In genomic region chr1:69138172-69138571, GRCh38 we compare ENCODE assay signal across 25 cellular contexts.
"Had no signal": no experiment of that assay in that cellular context is flagged by ENCODE, and none has a peak within 500 bp of the region (broad histone marks: within the 10 kb centered on the region; RNA-seq: fewer than 3 reads in every experiment).

No MANE protein-coding gene starts in this region.

- H3K4me1 ChIP-seq: left lung, lower lobe of right lung, pancreas, prostate gland, suprapubic skin, tibial nerve, uterus had no signal

- FAIRE-seq: islet of Langerhans, kidney, pancreas had no signal

- H3K4me3 ChIP-seq: left lung, lower lobe of right lung, pancreas, prostate gland, skin epidermis, suprapubic skin, thoracic aorta, tibial nerve, uterus had no signal

- DNase-seq: immature natural killer cell; kidney; left colon; left lung; lower lobe of right lung; mammary epithelial cell; mesenchymal stem cell; naive thymus-derived CD8-positive, alpha-beta T cell; pancreas; posterior cingulate gyrus; retina; right cardiac atrium; stimulated activated CD4-positive, alpha-beta T cell treated with anti-CD3 and anti-CD28 coated beads, Interleukin-12 subunit alpha, Interleukin-12 subunit beta, amount 100 ng/mL, for 4 hours; stimulated activated CD4-positive, alpha-beta T cell treated with anti-CD3 and anti-CD28 coated beads, Interleukin-15, amount 100 ng/mL, for 24 hours; stimulated activated CD4-positive, alpha-beta T cell treated with anti-CD3 and anti-CD28 coated beads, Interleukin-2, amount 100 ng/mL, for 24 hours; stimulated activated CD4-positive, alpha-beta T cell treated with anti-CD3 and anti-CD28 coated beads, Interleukin-4, amount 100 ng/mL, for 1 hour; stimulated activated naive CD4-positive, alpha-beta T cell; uterus had no signal

- H3K27ac ChIP-seq: left lung, lower lobe of right lung, pancreas, prostate gland, skin epidermis, suprapubic skin, thoracic aorta, tibial nerve, uterus had no signal

- H3K27me3 ChIP-seq: left lung, pancreas, suprapubic skin, tibial nerve, uterus had no signal

- H3K9me3 ChIP-seq: pancreas, prostate gland, suprapubic skin, thoracic aorta, uterus had no signal

- H3K36me3 ChIP-seq: left lung, lower lobe of right lung, pancreas, prostate gland, suprapubic skin, thoracic aorta, tibial nerve, uterus had no signal

- ATAC-seq: left colon; left lung; lower lobe of right lung; naive thymus-derived CD8-positive, alpha-beta T cell; pancreas; stimulated activated effector memory CD8-positive, alpha-beta T cell treated with anti-CD3 and anti-CD28 coated beads, Interleukin-12 subunit alpha, Interleukin-12 subunit beta, amount 100 ng/mL, for 72 hours had no signal
